Comparison of ENCODE assay signal across 10 cellular contexts in the genomic region with DNA sequence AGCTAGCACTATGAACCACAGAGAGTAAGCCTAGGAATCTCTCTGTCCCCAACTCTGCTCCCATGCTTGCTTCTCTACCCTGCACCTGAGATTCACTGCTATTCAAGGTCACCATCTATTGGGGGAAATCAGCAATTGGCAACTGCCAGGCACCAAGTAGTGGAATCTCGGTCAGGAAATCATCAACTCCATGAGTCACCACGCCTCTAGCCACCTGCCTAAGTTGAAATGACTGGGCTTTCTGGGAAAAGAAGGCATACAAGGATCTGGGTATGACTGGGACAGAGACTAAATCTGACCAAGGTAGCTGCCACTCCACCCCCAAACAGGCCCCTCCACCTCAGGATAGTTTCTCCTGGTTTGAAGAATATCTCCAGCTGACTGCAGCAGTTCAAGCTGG.
DNase-seq lines count a peak whose midpoint lies in the region; ATAC-seq and TF ChIP-seq lines count a peak whose summit lies in the region.
"Had no signal": no experiment of that assay in that cellular context is flagged by ENCODE, and none has a peak within 500 bp of the region (broad histone marks: within the 10 kb centered on the region; RNA-seq: fewer than 3 reads in every experiment).

No MANE protein-coding gene starts in this region.

- H3K79me1 ChIP-seq in IMR-90 (ENCODE audit: low read depth in 1 of 2, low read length in 2 of 2), result no peaks in the 10 kb centered on the region

- H3K4me3 Mint-ChIP-seq in naive thymus-derived CD8-positive, alpha-beta T cell, result no peak overlapping the region
- H3K4me3 Mint-ChIP-seq: neural crest cell had no signal

- no peak overlapping the region for H3K4me3 ChIP-seq in BE2C (ENCODE audit: low read depth, low read length)
- no peak overlapping the region for H3K4me3 ChIP-seq in IMR-90 (ENCODE audit: insufficient read depth, low read depth, low read length)
- H3K4me3 ChIP-seq in epithelial cell of proximal tubule (ENCODE audit: low read depth, low read length), result no peak overlapping the region
- no peak overlapping the region for H3K4me3 ChIP-seq in spleen
- H3K4me3 ChIP-seq: cardiac muscle cell had no signal

- peaks cover 20 to 48% (median 34%) of the 10 kb centered on the region in 4 donors for H3K4me1 Mint-ChIP-seq in naive thymus-derived CD8-positive, alpha-beta T cell
- H3K4me1 Mint-ChIP-seq: neural crest cell had no signal

- no peaks in the 10 kb centered on the region for H3K9me1 ChIP-seq in IMR-90 (ENCODE audit: insufficient read depth, low read length)

- H3K9ac ChIP-seq in IMR-90 (ENCODE audit: low read depth, low read length), result no peak overlapping the region

- H4K8ac ChIP-seq in IMR-90 (ENCODE audit: low read depth in 2 of 2, low read length in 2 of 2), result no peak overlapping the region

- ATAC-seq in GM21447 (IDR thresholded peaks at IDR 0.05; ENCODE audit: unreplicated experiment), result peak; percentile 50
- ATAC-seq in IMR-90 (ENCODE audit: low read depth), result no peak
- ATAC-seq in naive thymus-derived CD8-positive, alpha-beta T cell, result no peak

- dilution Hi-C loops in IMR-90 (cut with HindIII; ENCODE audit: low sequenced_read_pairs, unreplicated experiment), result no loop called here

- DNase-seq in BE2C, result peak; percentile 15
- peak; percentile 10 for DNase-seq in IMR-90
- DNase-seq in epithelial cell of proximal tubule (ENCODE audit: low read depth), result peak; percentile 92
- DNase-seq in naive thymus-derived CD8-positive, alpha-beta T cell, result no peak
- DNase-seq in spleen, result no peak
- DNase-seq in COR-L47 (lab: John Stamatoyannopoulos, UW), result no peak
- no peak for DNase-seq in GM13976 (ENCODE audit: low spot score)

- H3K4ac ChIP-seq in IMR-90 (ENCODE audit: low read depth, low read length), result no peak overlapping the region

- intact Hi-C loops in IMR-90 (cut with micrococcal nuclease), result no loop called here
- intact Hi-C loops in spleen (cut with DNase I; ENCODE audit: low total_unique reads), result no loop called here

- H2BK120ac ChIP-seq in IMR-90 (ENCODE audit: low read depth, low read length), result no peak overlapping the region

- H2BK15ac ChIP-seq in IMR-90 (ENCODE audit: low read depth, low read length), result no peak overlapping the region

- H3K18ac ChIP-seq in IMR-90 (ENCODE audit: low read depth, low read length), result no peak overlapping the region

- H3K27ac ChIP-seq in IMR-90 (ENCODE audit: insufficient read depth, low read length) (no peak overlapping the region), spleen (no peak overlapping the region)
- H3K27ac ChIP-seq: cardiac muscle cell had no signal

- no peak overlapping the region for H2BK5ac ChIP-seq in IMR-90 (ENCODE audit: low read depth, low read length, poor library complexity, severe bottlenecking)

- H3K14ac ChIP-seq in IMR-90 (replicated peaks; ENCODE audit: low read depth, low read length), result no peak overlapping the region

- H2BK20ac ChIP-seq in IMR-90 (ENCODE audit: low read depth, low read length), result no peak overlapping the region

- no peak overlapping the region for H2AK9ac ChIP-seq in IMR-90 (replicated peaks; ENCODE audit: low read depth, low read length, poor library complexity)

- BruUV-seq in IMR-90 (replicated peaks; lab: Mats Ljungman, UMichigan), result no TSS peak

- no peak for TF ChIP-seq RAD21 in IMR-90 (IDR thresholded peaks at IDR 0.05; ENCODE audit: low read length)

- TF ChIP-seq POLR2A in IMR-90 (IDR thresholded peaks at IDR 0.05; ENCODE audit: low read depth, low read length) (no peak), spleen (IDR thresholded peaks at IDR 0.05) (no peak)

- H3K4me2 ChIP-seq in IMR-90 (ENCODE audit: low read depth, low read length), result no peak overlapping the region

- H3K9me3 Mint-ChIP-seq in naive thymus-derived CD8-positive, alpha-beta T cell, result no peaks in the 10 kb centered on the region
- H3K9me3 Mint-ChIP-seq: neural crest cell had no signal

- no peaks in the 10 kb centered on the region for H3K27me3 Mint-ChIP-seq in naive thymus-derived CD8-positive, alpha-beta T cell

- WGBS in IMR-90 (ENCODE audit: extremely low coverage in 2 of 2, insufficient read length in 1 of 2), 2 experiments, result no CpG with 5 or more reads among the region's 2 CpGs
- 74 to 100% (median 87%) methylated on average over 1 to 2 of the region's 2 CpGs for WGBS in spleen, 5 donors

- TF ChIP-seq CTCF in BE2C (IDR thresholded peaks at IDR 0.05; ENCODE audit: low read depth, low read length) (0 out of 2 replicates have a peak, but pooled peaks have one; percentile 11), IMR-90 (conservative IDR thresholded peaks at IDR 0.05; ENCODE audit: low read depth, low read length) (no peak), epithelial cell of proximal tubule (conservative IDR thresholded peaks at IDR 0.05; ENCODE audit: low read depth, low read length) (peak; percentile 59), spleen (IDR thresholded peaks at IDR 0.05 in 8 of 11, conservative IDR thresholded peaks at IDR 0.05 in 3 of 11) (no peak), GM13976 (IDR thresholded peaks at IDR 0.05; ENCODE audit: borderline replicate concordance, control extremely low read depth, extremely low read depth, insufficient read depth, missing control alignments) (no peak)

- POLR2A ChIA-PET in IMR-90 (lab: Charles Lee; ENCODE audit: unreplicated experiment), result interaction anchor here (0.7 kb wide), 1 partner anchor 296 kb away, joined by 4 read pairs; no protein-coding TSS in a partner anchor
- POLR2A ChIA-PET in naive thymus-derived CD8-positive, alpha-beta T cell (lab: Charles Lee), result no interaction called here

- H4K91ac ChIP-seq in IMR-90 (ENCODE audit: insufficient read depth, low read depth, low read length), result no peak overlapping the region

- no peak overlapping the region for H2AFZ ChIP-seq in IMR-90 (replicated peaks; ENCODE audit: low read length, poor library complexity)

- no peak overlapping the region for H3K23ac ChIP-seq in IMR-90 (ENCODE audit: low read depth, low read length)

- H3K36me3 ChIP-seq in BE2C (no peaks in the 10 kb centered on the region), IMR-90 (ENCODE audit: control insufficient read depth, insufficient read depth, low read length) (no peaks in the 10 kb centered on the region), spleen (no peaks in the 10 kb centered on the region)
- H3K36me3 ChIP-seq: cardiac muscle cell had no signal

- no peak overlapping the region for H4K5ac ChIP-seq in IMR-90 (ENCODE audit: low read depth, low read length)

- peak overlapping the region in 1 of 10 donors; percentile 3 for H3K27ac Mint-ChIP-seq in naive thymus-derived CD8-positive, alpha-beta T cell

- CTCF ChIA-PET in IMR-90 (lab: Yijun Ruan, JAX), result interaction anchor here (0.7 kb wide), 1 partner anchor 1700 kb away, joined by 4 read pairs; no protein-coding TSS in a partner anchor

- H3K9me3 ChIP-seq in BE2C (no peaks in the 10 kb centered on the region), IMR-90 (ENCODE audit: control insufficient read depth, insufficient read depth, low read length) (no peaks in the 10 kb centered on the region), spleen (no peaks in the 10 kb centered on the region)

- no peak overlapping the region for H3K56ac ChIP-seq in IMR-90 (ENCODE audit: extremely low read depth, insufficient read depth, low read length)

- no peak overlapping the region for H2AK5ac ChIP-seq in IMR-90 (ENCODE audit: low read depth, low read length)

- in situ Hi-C loops in IMR-90 (cut with MboI; ENCODE audit: low sequenced_read_pairs) (no loop called here), GM13976 (cut with MboI; ENCODE audit: low sequenced_read_pairs, unreplicated experiment) (no loop called here)

- H3K4me1 ChIP-seq in BE2C (peaks cover 1% of the 10 kb centered on the region), IMR-90 (ENCODE audit: control insufficient read depth, insufficient read depth, low read length) (peaks cover 3% of the 10 kb centered on the region), spleen (peaks cover 0 to 14% (median 5%) of the 10 kb centered on the region in 6 donors)

- no peaks in the 10 kb centered on the region for H4K20me1 ChIP-seq in IMR-90 (ENCODE audit: insufficient read depth, low read length)

- H3K27me3 ChIP-seq in BE2C (no peaks in the 10 kb centered on the region), IMR-90 (ENCODE audit: control insufficient read depth, insufficient read depth, low read length) (no peaks in the 10 kb centered on the region), spleen (replicated peaks in 1 of 7) (no peaks in the 10 kb centered on the region)
- H3K27me3 ChIP-seq: cardiac muscle cell had no signal

- H3K36me3 Mint-ChIP-seq in naive thymus-derived CD8-positive, alpha-beta T cell, result no peaks in the 10 kb centered on the region

TF ChIP-seq in IMR-90, 13 proteins besides CTCF, POLR2A, EP300 and RAD21 (continues in another document):
- TF ChIP-seq, protein P1, sequence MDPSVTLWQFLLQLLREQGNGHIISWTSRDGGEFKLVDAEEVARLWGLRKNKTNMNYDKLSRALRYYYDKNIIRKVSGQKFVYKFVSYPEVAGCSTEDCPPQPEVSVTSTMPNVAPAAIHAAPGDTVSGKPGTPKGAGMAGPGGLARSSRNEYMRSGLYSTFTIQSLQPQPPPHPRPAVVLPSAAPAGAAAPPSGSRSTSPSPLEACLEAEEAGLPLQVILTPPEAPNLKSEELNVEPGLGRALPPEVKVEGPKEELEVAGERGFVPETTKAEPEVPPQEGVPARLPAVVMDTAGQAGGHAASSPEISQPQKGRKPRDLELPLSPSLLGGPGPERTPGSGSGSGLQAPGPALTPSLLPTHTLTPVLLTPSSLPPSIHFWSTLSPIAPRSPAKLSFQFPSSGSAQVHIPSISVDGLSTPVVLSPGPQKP (IDR thresholded peaks at IDR 0.05; ENCODE audit: borderline replicate concordance, low read depth, low read length), result no peak
- no peak for TF ChIP-seq CEBPB (IDR thresholded peaks at IDR 0.05; ENCODE audit: low read depth, low read length)
- TF ChIP-seq NFE2L2 (IDR thresholded peaks at IDR 0.05; ENCODE audit: low read depth, low read length), result no peak
- TF ChIP-seq MAZ (IDR thresholded peaks at IDR 0.05; ENCODE audit: borderline replicate concordance, low read depth, low read length), result no peak
- no peak for TF ChIP-seq SMC3 (IDR thresholded peaks at IDR 0.05; ENCODE audit: low read depth, low read length)
- TF ChIP-seq FOS (IDR thresholded peaks at IDR 0.05; ENCODE audit: low read depth, low read length), result no peak
- TF ChIP-seq MAFK (IDR thresholded peaks at IDR 0.05; ENCODE audit: low read depth, low read length), result no peak
- no peak for TF ChIP-seq CHD1 (IDR thresholded peaks at IDR 0.05; ENCODE audit: low read depth, low read length)
- no peak for TF ChIP-seq MXI1 (IDR thresholded peaks at IDR 0.05; ENCODE audit: borderline replicate concordance, low read depth, low read length)
- TF ChIP-seq, protein P2, sequence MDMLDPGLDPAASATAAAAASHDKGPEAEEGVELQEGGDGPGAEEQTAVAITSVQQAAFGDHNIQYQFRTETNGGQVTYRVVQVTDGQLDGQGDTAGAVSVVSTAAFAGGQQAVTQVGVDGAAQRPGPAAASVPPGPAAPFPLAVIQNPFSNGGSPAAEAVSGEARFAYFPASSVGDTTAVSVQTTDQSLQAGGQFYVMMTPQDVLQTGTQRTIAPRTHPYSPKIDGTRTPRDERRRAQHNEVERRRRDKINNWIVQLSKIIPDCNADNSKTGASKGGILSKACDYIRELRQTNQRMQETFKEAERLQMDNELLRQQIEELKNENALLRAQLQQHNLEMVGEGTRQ (IDR thresholded peaks at IDR 0.05; ENCODE audit: low read depth, low read length), result no peak
- TF ChIP-seq RCOR1 (IDR thresholded peaks at IDR 0.05; ENCODE audit: insufficient replicate concordance, low read length), result no peak

Comparison
In these comparisons a context has a peak if more than half of its experiments do, and no peak if none do; other contexts are left out.
1. DNase-seq: peak in BE2C (single experiment), IMR-90 (single experiment) and epithelial cell of proximal tubule (single experiment); none in naive thymus-derived CD8-positive, alpha-beta T cell (0 of 10), spleen (single experiment), COR-L47 (single experiment) and GM13976 (single experiment).
2. CTCF ChIP-seq: peak in BE2C (single experiment) and epithelial cell of proximal tubule (single experiment); none in IMR-90 (single experiment), spleen (0 of 11) and GM13976 (single experiment).